ENCODE assay signal across 18 cellular contexts in genomic region chr3:18778602-18779001, GRCh38.
DNase-seq lines count a peak whose midpoint lies in the region; ATAC-seq and TF ChIP-seq lines count a peak whose summit lies in the region.
"Had no signal": no experiment of that assay in that cellular context is flagged by ENCODE, and none has a peak within 500 bp of the region (broad histone marks: within the 10 kb centered on the region; RNA-seq: fewer than 3 reads in every experiment).

No MANE protein-coding gene starts in this region.

- no peaks in the 10 kb centered on the region for H3K27me3 ChIP-seq in CD4-positive, alpha-beta T cell (ENCODE audit: control insufficient read depth, insufficient read depth, low read length)
- H3K27me3 ChIP-seq: BLaER1 treated with 17β-estradiol and CSF1 and Interleukin-3, amounts not matched to agents 10 nM and 100 nM; Peyer's patch had no signal

- no peak overlapping the region for H3K27ac ChIP-seq in CD4-positive, alpha-beta T cell (ENCODE audit: low read depth, low read length)
- H3K27ac ChIP-seq: BLaER1 treated with 17β-estradiol and CSF1 and Interleukin-3, amounts not matched to agents 10 nM and 100 nM; Peyer's patch had no signal

- POLR2A ChIA-PET in CD4-positive, alpha-beta T cell (lab: Charles Lee), result interaction anchor here (0.6 to 1.3 kb wide), 7 partner anchors 12 to 475 kb away, joined by 3 to 6 read pairs (median 3); no protein-coding TSS in a partner anchor

- peak overlapping the region; percentile 74 for H3K27ac Mint-ChIP-seq in activated CD4-positive, alpha-beta T cell treated with anti-CD3 and anti-CD28 coated beads, Interleukin-2, amount 10 ng/mL, durations not matched to agents 24 days and 14 days
- peak overlapping the region; percentile 63 for H3K27ac Mint-ChIP-seq in CD4-positive, alpha-beta T cell
- H3K27ac Mint-ChIP-seq in T-helper 17 cell, result peak overlapping the region; percentile 77
- no peak overlapping the region for H3K27ac Mint-ChIP-seq in activated naive CD8-positive, alpha-beta T cell treated with anti-CD3 and anti-CD28 coated beads, Interleukin-2, amount 50 U/mL, for 24 hours
- H3K27ac Mint-ChIP-seq: HFFc6 had no signal

- peaks cover 22% of the 10 kb centered on the region for H3K4me1 Mint-ChIP-seq in activated CD4-positive, alpha-beta T cell treated with anti-CD3 and anti-CD28 coated beads, Interleukin-2, amount 10 ng/mL, durations not matched to agents 24 days and 14 days
- peaks cover 65% of the 10 kb centered on the region for H3K4me1 Mint-ChIP-seq in CD4-positive, alpha-beta T cell (ENCODE audit: low read depth)
- H3K4me1 Mint-ChIP-seq in T-helper 17 cell, result peaks cover 11% of the 10 kb centered on the region
- H3K4me1 Mint-ChIP-seq in activated naive CD8-positive, alpha-beta T cell treated with anti-CD3 and anti-CD28 coated beads, Interleukin-2, amount 50 U/mL, for 24 hours, result peaks cover 44% of the 10 kb centered on the region

- CTCF ChIA-PET in CD4-positive, alpha-beta T cell (lab: Charles Lee), result interaction anchor here (1.1 kb wide), 1 partner anchor 15 kb away, joined by 3 read pairs; no protein-coding TSS in a partner anchor

- no peaks in the 10 kb centered on the region for H3K9me3 Mint-ChIP-seq in activated CD4-positive, alpha-beta T cell treated with anti-CD3 and anti-CD28 coated beads, Interleukin-2, amount 10 ng/mL, durations not matched to agents 24 days and 14 days
- H3K9me3 Mint-ChIP-seq in CD4-positive, alpha-beta T cell, result no peaks in the 10 kb centered on the region
- H3K9me3 Mint-ChIP-seq in activated naive CD8-positive, alpha-beta T cell treated with anti-CD3 and anti-CD28 coated beads, Interleukin-2, amount 50 U/mL, for 24 hours, result no peaks in the 10 kb centered on the region

- intact Hi-C loops in activated CD4-positive, alpha-beta T cell treated with anti-CD3 and anti-CD28 coated beads, Interleukin-2, amount 10 ng/mL, durations not matched to agents 24 days and 14 days (cut with micrococcal nuclease), result no loop called here
- intact Hi-C loops in CD4-positive, alpha-beta T cell (cut with DNase I, micrococcal nuclease), result no loop called here

- no peaks in the 10 kb centered on the region for H3K36me3 Mint-ChIP-seq in activated CD4-positive, alpha-beta T cell treated with anti-CD3 and anti-CD28 coated beads, Interleukin-2, amount 10 ng/mL, durations not matched to agents 24 days and 14 days (ENCODE audit: low read depth)
- no peaks in the 10 kb centered on the region for H3K36me3 Mint-ChIP-seq in CD4-positive, alpha-beta T cell (ENCODE audit: low read depth)
- H3K36me3 Mint-ChIP-seq in T-helper 17 cell (ENCODE audit: low read depth), result no peaks in the 10 kb centered on the region
- no peaks in the 10 kb centered on the region for H3K36me3 Mint-ChIP-seq in activated naive CD8-positive, alpha-beta T cell treated with anti-CD3 and anti-CD28 coated beads, Interleukin-2, amount 50 U/mL, for 24 hours (ENCODE audit: low read depth)

- peak overlapping the region; percentile 55 for H3K4me3 Mint-ChIP-seq in activated CD4-positive, alpha-beta T cell treated with anti-CD3 and anti-CD28 coated beads, Interleukin-2, amount 10 ng/mL, durations not matched to agents 24 days and 14 days
- H3K4me3 Mint-ChIP-seq in CD4-positive, alpha-beta T cell, result peak overlapping the region; percentile 22
- H3K4me3 Mint-ChIP-seq in T-helper 17 cell, result peak overlapping the region; percentile 34
- H3K4me3 Mint-ChIP-seq in activated naive CD8-positive, alpha-beta T cell treated with anti-CD3 and anti-CD28 coated beads, Interleukin-2, amount 50 U/mL, for 24 hours, result peak overlapping the region; percentile 1
- H3K4me3 Mint-ChIP-seq: HFFc6 had no signal

- no peaks in the 10 kb centered on the region for H3K9me3 ChIP-seq in CD4-positive, alpha-beta T cell (ENCODE audit: control insufficient read depth, low read length)
- no peaks in the 10 kb centered on the region for H3K9me3 ChIP-seq in T-helper 17 cell (ENCODE audit: control insufficient read depth, low read length, poor library complexity, severe bottlenecking)
- H3K9me3 ChIP-seq: BLaER1 treated with 17β-estradiol and CSF1 and Interleukin-3, amounts not matched to agents 10 nM and 100 nM; Peyer's patch had no signal

- TF ChIP-seq CTCF in CD4-positive, alpha-beta T cell (IDR thresholded peaks at IDR 0.05), result no peak

- no peak for DNase-seq in activated CD4-positive, alpha-beta T cell treated with anti-CD3 and anti-CD28 coated beads, Interleukin-2, amount 10 ng/mL, durations not matched to agents 24 days and 14 days
- DNase-seq in activated CD4-positive, alpha-beta T cell treated with anti-CD3 and anti-CD28 coated beads, Interleukin-2, amount 50 U/mL, for 48 hours, result no peak
- DNase-seq in CD4-positive, alpha-beta T cell, result no peak
- DNase-seq in T-helper 17 cell (no peak), NCI-H2029 treated with DMSO at 0.1 percent for 48 hours (lab: John Stamatoyannopoulos, UW) (no peak), NCI-H2227 treated with DMSO at 0.1 percent for 48 hours (lab: John Stamatoyannopoulos, UW) (no peak)
- no peak for DNase-seq in activated naive CD8-positive, alpha-beta T cell treated with anti-CD3 and anti-CD28 coated beads, Interleukin-2, amount 50 U/mL, for 24 hours
- DNase-seq: COR-L47, DMS153, HFFc6, Karpas-422, MM.1S, NCI-H1105 treated with DMSO at 0.1 percent for 48 hours, NCI-H187, NCI-H774, Peyer's patch had no signal

- ATAC-seq in CD4-positive, alpha-beta T cell (ENCODE audit: poor library complexity), result peak; percentile 75
- ATAC-seq in T-helper 17 cell (no peak), HG03469 (IDR thresholded peaks at IDR 0.05; ENCODE audit: unreplicated experiment) (no peak)
- no peak for ATAC-seq in activated naive CD8-positive, alpha-beta T cell treated with anti-CD3 and anti-CD28 coated beads, Interleukin-2, amount 50 U/mL, for 24 hours

- no peaks in the 10 kb centered on the region for H3K27me3 Mint-ChIP-seq in activated CD4-positive, alpha-beta T cell treated with anti-CD3 and anti-CD28 coated beads, Interleukin-2, amount 10 ng/mL, durations not matched to agents 24 days and 14 days
- H3K27me3 Mint-ChIP-seq in CD4-positive, alpha-beta T cell, result no peaks in the 10 kb centered on the region
- H3K27me3 Mint-ChIP-seq in T-helper 17 cell, result peaks cover 2% of the 10 kb centered on the region
- peaks cover 1% of the 10 kb centered on the region for H3K27me3 Mint-ChIP-seq in activated naive CD8-positive, alpha-beta T cell treated with anti-CD3 and anti-CD28 coated beads, Interleukin-2, amount 50 U/mL, for 24 hours

Comparison
In these comparisons a context has a peak if more than half of its experiments do, and no peak if none do; other contexts are left out.
1. H3K4me3 Mint-ChIP-seq: peak in every context shown above with its lines; median percentile 55 in activated CD4-positive, alpha-beta T cell treated with anti-CD3 and anti-CD28 coated beads, Interleukin-2, amount 10 ng/mL, durations not matched to agents 24 days and 14 days; 34 in T-helper 17 cell; 22 in CD4-positive, alpha-beta T cell; 1 in activated naive CD8-positive, alpha-beta T cell treated with anti-CD3 and anti-CD28 coated beads, Interleukin-2, amount 50 U/mL, for 24 hours.